In the genomic region with DNA sequence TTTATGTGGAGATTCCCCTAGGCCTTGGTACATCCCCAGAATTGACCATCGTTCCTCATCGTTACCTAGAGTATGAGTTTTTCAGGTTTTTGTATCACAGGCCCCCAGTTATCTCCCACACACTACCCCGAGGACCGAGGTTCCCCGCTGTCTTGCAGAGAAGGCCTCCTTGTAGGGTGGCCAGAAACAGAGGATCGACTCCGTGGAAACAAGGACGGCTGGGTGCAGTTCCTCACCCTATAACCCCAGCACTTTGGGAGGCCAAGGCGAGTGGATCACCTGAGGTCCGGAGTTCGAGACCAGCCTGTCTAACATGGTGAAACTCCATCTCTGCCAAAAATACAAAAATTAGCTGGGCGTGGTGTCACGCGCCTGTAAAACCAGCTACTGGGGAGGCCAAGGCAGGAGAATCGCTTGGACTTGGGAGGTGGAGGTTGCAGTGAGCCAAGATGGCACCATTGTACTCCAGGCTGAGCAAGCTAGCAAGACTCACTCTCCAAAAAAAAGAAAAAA, we compare ENCODE assay signal across 8 cellular contexts. TPM values are rescaled to one million over a fixed set of nuclear protein-coding genes. Genes with fewer than 3 reads are reported as not detected.
A peak's percentile ranks its signal among the peaks of the same experiment; 100 is the strongest.
DNase-seq lines count a peak whose midpoint lies in the region; ATAC-seq and TF ChIP-seq lines count a peak whose summit lies in the region.

No MANE protein-coding gene starts in this region.

- no peaks in the 10 kb centered on the region for H3K36me3 ChIP-seq in sigmoid colon

- H3K27ac ChIP-seq in VCaP (peak overlapping the region; percentile 95), sigmoid colon (peak overlapping the region; percentile 84 to 89 (median 86))

- no peak for TF ChIP-seq EP300 in sigmoid colon (IDR thresholded peaks at IDR 0.05)

- no peak for TF ChIP-seq CTCF in GM12875 (IDR thresholded peaks at IDR 0.05; ENCODE audit: borderline replicate concordance, insufficient read depth, low read depth, low read length)
- TF ChIP-seq CTCF in VCaP (conservative IDR thresholded peaks at IDR 0.05), result no peak
- no peak for TF ChIP-seq CTCF in fibroblast of the aortic adventitia (IDR thresholded peaks at IDR 0.05; ENCODE audit: insufficient read depth, low read length)
- no peak for TF ChIP-seq CTCF in sigmoid colon (IDR thresholded peaks at IDR 0.05)

- H3K9me3 ChIP-seq in sigmoid colon, result no peaks in the 10 kb centered on the region

- ATAC-seq in GM21786 (IDR thresholded peaks at IDR 0.05; ENCODE audit: unreplicated experiment) (no peak), HG03432 (IDR thresholded peaks at IDR 0.05; ENCODE audit: unreplicated experiment) (no peak)

- intact Hi-C loops in sigmoid colon (cut with DNase I), result no loop called here

- H3K4me3 ChIP-seq in GM12875 (ENCODE audit: low read depth, low read length) (peak overlapping the region; percentile 83), fibroblast of the aortic adventitia (ENCODE audit: low read depth, low read length) (peak overlapping the region; percentile 70), sigmoid colon (peak overlapping the region; percentile 59 to 76 (median 72))

- 68 to 76% methylated on average over 15 of the region's 15 CpGs for WGBS in sigmoid colon, 2 donors

- TF ChIP-seq POLR2A in sigmoid colon (IDR thresholded peaks at IDR 0.05), result no peak

- H3K4me1 ChIP-seq in sigmoid colon, result peaks cover 0 to 31% (median 23%) of the 10 kb centered on the region in 4 donors

- DNase-seq in fibroblast of the aortic adventitia (ENCODE audit: low read depth) (no peak), sigmoid colon (no peak), NCI-H1092 (lab: John Stamatoyannopoulos, UW) (no peak)
- DNase-seq in activated CD8-positive, alpha-beta memory T cell treated with anti-CD3 and anti-CD28 coated beads for 24 hours, result no peak

- no peaks in the 10 kb centered on the region for H3K27me3 ChIP-seq in sigmoid colon

RNA-seq across cellular contexts. Expression of a gene that starts 0.7 kb away (rescaled TPM):
- total RNA-seq in fibroblast of the aortic adventitia (ENCODE audit: low replicate concordance), result 2.6 and 4.2 TPM in 2 replicates
- 1 to 10 TPM in 2 of 4 donors, under 1 TPM in 2; 0.33 to 6.2 (median 1.5) TPM for total RNA-seq in sigmoid colon
- 10 to 100 TPM in 2 of 3 donors, 1 to 10 TPM in 1; 6.6 to 17.4 (median 13.2) TPM for polyA plus RNA-seq in sigmoid colon

RNA-seq across cellular contexts. Expression of a gene that starts 0.7 kb away (rescaled TPM):
- total RNA-seq in fibroblast of the aortic adventitia (ENCODE audit: low replicate concordance) (51.6 and 59.3 TPM in 2 replicates), sigmoid colon (10 to 100 TPM; 25.8 to 47.0 (median 31.0) TPM)
- 10 to 100 TPM; 14.4 to 55.4 (median 16.6) TPM for polyA plus RNA-seq in sigmoid colon

RNA-seq across cellular contexts. Expression of a gene that starts 20.6 kb away (rescaled TPM):
- total RNA-seq in fibroblast of the aortic adventitia (ENCODE audit: low replicate concordance) (48.0 and 51.2 TPM in 2 replicates), sigmoid colon (10 to 100 TPM; 86.6 to 97.1 (median 92.7) TPM)
- polyA plus RNA-seq in sigmoid colon, result 10 to 100 TPM; 60.7 to 76.3 (median 69.4) TPM

RNA-seq across cellular contexts. Expression of a gene that starts 35.1 kb away (rescaled TPM):
- total RNA-seq in fibroblast of the aortic adventitia (ENCODE audit: low replicate concordance) (29.6 and 47.5 TPM in 2 replicates), sigmoid colon (10 to 100 TPM; 26.8 to 49.9 (median 40.1) TPM)
- polyA plus RNA-seq in sigmoid colon, result 10 to 100 TPM; 24.6 to 91.1 (median 31.7) TPM

RNA-seq across cellular contexts. Expression of a gene that starts 42.5 kb away (rescaled TPM):
- 6.5 and 7.3 TPM in 2 replicates for total RNA-seq in fibroblast of the aortic adventitia (ENCODE audit: low replicate concordance)
- total RNA-seq in sigmoid colon, result 10 to 100 TPM in 1 of 4 donors, 1 to 10 TPM in 3; 2.1 to 10.3 (median 4.4) TPM
- 10 to 100 TPM in 2 of 3 donors, 1 to 10 TPM in 1; 8.4 to 20.5 (median 12.5) TPM for polyA plus RNA-seq in sigmoid colon
